In the genomic region with DNA sequence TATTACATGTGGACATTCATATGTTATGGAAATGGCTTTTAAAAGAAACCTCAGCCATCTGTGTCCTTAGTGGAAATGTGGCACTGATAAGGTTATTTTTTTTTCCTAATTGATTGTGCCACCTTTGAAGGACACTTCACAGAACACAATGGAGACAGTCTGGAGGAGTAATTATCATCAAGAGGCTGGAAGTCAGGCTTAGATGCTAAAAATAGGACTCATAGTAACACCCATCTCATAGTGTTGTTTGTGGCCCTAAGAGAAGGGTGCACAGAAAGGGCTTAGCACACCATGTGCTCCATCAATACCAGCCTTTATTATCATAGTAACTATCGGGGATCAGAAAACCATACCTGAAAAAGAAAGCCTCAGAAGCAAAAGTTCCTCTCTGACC, we compare ENCODE assay signal across 24 cellular contexts. TPM values are rescaled to one million over a fixed set of nuclear protein-coding genes. Genes with fewer than 3 reads are reported as not detected.
A peak's percentile ranks its signal among the peaks of the same experiment; 100 is the strongest.
DNase-seq lines count a peak whose midpoint lies in the region; ATAC-seq, FAIRE-seq and TF ChIP-seq lines count a peak whose summit lies in the region.
"Had no signal": no experiment of that assay in that cellular context is flagged by ENCODE, and none has a peak within 500 bp of the region (broad histone marks: within the 10 kb centered on the region; RNA-seq: fewer than 3 reads in every experiment).

No MANE protein-coding gene starts in this region.

- POLR2A ChIA-PET in CD8-positive, alpha-beta T cell (lab: Charles Lee), result no interaction called here
- POLR2A ChIA-PET in K562 (lab: Yijun Ruan, JAX), result interaction anchor here (0.7 to 1.3 kb wide), 4 partner anchors 8 to 15 kb away, joined by 3 to 5 read pairs (median 4); a partner anchor contains a TSS

- WGBS in K562 (ENCODE audit: insufficient coverage, low coverage, missing lambda C conversion rate), result 70% methylated on average over 1 of the region's 1 CpG

- H3K36me3 Mint-ChIP-seq in CD8-positive, alpha-beta T cell, result peaks cover 74% of the 10 kb centered on the region
- no peaks in the 10 kb centered on the region for H3K36me3 Mint-ChIP-seq in glutamatergic neuron (ENCODE audit: unreplicated experiment)

- no peak overlapping the region for H3K4me3 ChIP-seq in CD8-positive, alpha-beta T cell (ENCODE audit: low read depth, low read length)
- H3K4me3 ChIP-seq in K562 (no peak overlapping the region), dorsolateral prefrontal cortex (no peak overlapping the region)
- H3K4me3 ChIP-seq: esophagus squamous epithelium, gastrocnemius medialis, lower lobe of right lung, vagina had no signal

- H3K27me3 Mint-ChIP-seq in CD8-positive, alpha-beta T cell (ENCODE audit: low read depth), result no peaks in the 10 kb centered on the region
- peaks cover 3% of the 10 kb centered on the region for H3K27me3 Mint-ChIP-seq in glutamatergic neuron (ENCODE audit: unreplicated experiment)

- no peaks in the 10 kb centered on the region for H3K9me1 ChIP-seq in K562 (ENCODE audit: control insufficient read depth, insufficient read depth, low read length)

- no peak for TF ChIP-seq EP300 in K562 (IDR thresholded peaks at IDR 0.05; ENCODE audit: low read length)

- peak overlapping the region; percentile 45 for H3K27ac Mint-ChIP-seq in CD8-positive, alpha-beta T cell
- no peak overlapping the region for H3K27ac Mint-ChIP-seq in glutamatergic neuron (ENCODE audit: unreplicated experiment)
- H3K27ac Mint-ChIP-seq: activated naive CD4-positive, alpha-beta T cell treated with anti-CD3 and anti-CD28 coated beads for 36 hours; endodermal cell; H9 had no signal

- no peak overlapping the region for H2AFZ ChIP-seq in K562 (ENCODE audit: low read depth, low read length)

- no peak overlapping the region for H3K4me2 ChIP-seq in K562 (ENCODE audit: insufficient read depth, low read length)

- BruUV-seq in K562 (replicated peaks; lab: Mats Ljungman, UMichigan), result no TSS peak

- TF ChIP-seq RAD21 in K562 (CRISPR knock-in tag; conservative IDR thresholded peaks at IDR 0.05 in 1 of 2, IDR thresholded peaks at IDR 0.05 in 1 of 2), result no peak

- H3K4me1 Mint-ChIP-seq in CD8-positive, alpha-beta T cell (ENCODE audit: low read depth), result peaks cover 61% of the 10 kb centered on the region
- peaks cover 6% of the 10 kb centered on the region for H3K4me1 Mint-ChIP-seq in glutamatergic neuron (ENCODE audit: low read depth, unreplicated experiment)

- H3K79me2 ChIP-seq in K562 (ENCODE audit: control insufficient read depth, insufficient read depth, low read length), result no peaks in the 10 kb centered on the region

- H3K9ac ChIP-seq in K562 (ENCODE audit: insufficient read depth in 1 of 2, low read depth in 2 of 2, low read length in 2 of 2), result no peak overlapping the region

- in situ Hi-C loops in K562 (cut with MboI), result no loop called here

- no peak for TF ChIP-seq POLR2A in K562 (conservative IDR thresholded peaks at IDR 0.05)

- intact Hi-C loops in CD8-positive, alpha-beta T cell (cut with DNase I, micrococcal nuclease), result no loop called here
- intact Hi-C loops in K562 (cut with micrococcal nuclease), result no loop called here
- intact Hi-C loops in dorsolateral prefrontal cortex (cut with DNase I), result no loop called here

- DNase-seq in CD8-positive, alpha-beta T cell, result no peak
- DNase-seq in NCI-H1092 (lab: John Stamatoyannopoulos, UW) (peak; percentile 51), NCI-H2107 treated with DMSO at 0.1 percent for 48 hours (lab: John Stamatoyannopoulos, UW; ENCODE audit: unreplicated experiment) (peak; percentile 84), K562 (ENCODE audit: extremely low read depth in 1 of 4, low spot score in 3 of 4) (no peak), glutamatergic neuron (no peak), omental fat pad (ENCODE audit: low spot score) (no peak), HuH-7.5 (ENCODE audit: low spot score) (no peak), dorsolateral prefrontal cortex (no peak)
- DNase-seq: activated CD4-positive, alpha-beta T cell treated with anti-CD3 and anti-CD28 coated beads for 1 hour; activated naive CD4-positive, alpha-beta T cell treated with anti-CD3 and anti-CD28 coated beads for 36 hours; activated T-cell treated with anti-CD3 and anti-CD28 coated beads, Interleukin-2, amount 50 U/mL, for 48 hours; amniotic stem cell; cortex of kidney; endodermal cell; esophagus squamous epithelium; gastrocnemius medialis; H9; lower lobe of right lung; NCI-H526; posterior cingulate gyrus; stimulated activated naive CD4-positive, alpha-beta T cell treated with Interleukin-2 at 50 U/mL for 16 hours had no signal

- H3K9me3 Mint-ChIP-seq in CD8-positive, alpha-beta T cell, result no peaks in the 10 kb centered on the region
- peaks cover 1% of the 10 kb centered on the region for H3K9me3 Mint-ChIP-seq in glutamatergic neuron (ENCODE audit: unreplicated experiment)
- H3K9me3 Mint-ChIP-seq: activated naive CD4-positive, alpha-beta T cell treated with anti-CD3 and anti-CD28 coated beads for 36 hours; endodermal cell; H9; neural crest cell had no signal

- H4K20me1 ChIP-seq in K562 (replicated peaks; ENCODE audit: control insufficient read depth, insufficient read depth, low read length), result 0 out of 2 replicates have a peak, but pooled peaks cover 5% of the 10 kb centered on the region

- no peak overlapping the region for H3K4me3 Mint-ChIP-seq in CD8-positive, alpha-beta T cell
- H3K4me3 Mint-ChIP-seq in glutamatergic neuron (ENCODE audit: unreplicated experiment), result no peak overlapping the region
- H3K4me3 Mint-ChIP-seq: activated naive CD4-positive, alpha-beta T cell treated with anti-CD3 and anti-CD28 coated beads for 36 hours; endodermal cell; H9; neural crest cell had no signal

- peaks cover 11% of the 10 kb centered on the region for H3K4me1 ChIP-seq in CD8-positive, alpha-beta T cell (ENCODE audit: insufficient read depth, low read length)
- peaks cover 3 to 4% of the 10 kb centered on the region in 2 experiments; a peak in 2 of 5 replicates for H3K4me1 ChIP-seq in K562 (replicated peaks in 1 of 2; ENCODE audit: control insufficient read depth in 2 of 2, insufficient read depth in 2 of 2, low read length in 2 of 2)
- H3K4me1 ChIP-seq: esophagus squamous epithelium, lower lobe of right lung, vagina had no signal

- no peaks in the 10 kb centered on the region for H3K27me3 ChIP-seq in CD8-positive, alpha-beta T cell (ENCODE audit: insufficient read depth, low read length)
- no peaks in the 10 kb centered on the region for H3K27me3 ChIP-seq in K562 (ENCODE audit: control insufficient read depth in 2 of 2, insufficient read depth in 2 of 2, low read length in 2 of 2)
- no peaks in the 10 kb centered on the region for H3K27me3 ChIP-seq in dorsolateral prefrontal cortex
- H3K27me3 ChIP-seq: esophagus squamous epithelium, gastrocnemius medialis, vagina had no signal

- peaks cover 14% of the 10 kb centered on the region for H3K36me3 ChIP-seq in CD8-positive, alpha-beta T cell (ENCODE audit: insufficient read depth, low read length)
- H3K36me3 ChIP-seq in K562 (ENCODE audit: control insufficient read depth, insufficient read depth, low read length), result peaks cover 12% of the 10 kb centered on the region; the same call in 2 of the 3 replicates
- H3K36me3 ChIP-seq: gastrocnemius medialis, vagina had no signal

- CTCF ChIA-PET in CD8-positive, alpha-beta T cell (lab: Charles Lee), result interaction anchor here (4.2 kb wide), 1 partner anchor 12 kb away, joined by 31 read pairs; a partner anchor contains a TSS
- CTCF ChIA-PET in K562 (lab: Yijun Ruan, JAX; ENCODE audit: low intra/inter-chr PET ratio), result no interaction called here

- no peaks in the 10 kb centered on the region for H3K9me3 ChIP-seq in CD8-positive, alpha-beta T cell (ENCODE audit: low read length)
- H3K9me3 ChIP-seq in K562 (replicated peaks; ENCODE audit: control insufficient read depth, insufficient read depth, low read depth, low read length), result no peaks in the 10 kb centered on the region
- H3K9me3 ChIP-seq: esophagus squamous epithelium, gastrocnemius medialis, lower lobe of right lung, vagina had no signal

- ATAC-seq in CD8-positive, alpha-beta T cell, result no peak
- ATAC-seq in K562 (no peak), omental fat pad (ENCODE audit: low FRiP score) (no peak)
- ATAC-seq: gastrocnemius medialis, lower lobe of right lung, sciatic nerve had no signal

- no peak for TF ChIP-seq CTCF in CD8-positive, alpha-beta T cell (IDR thresholded peaks at IDR 0.05)
- TF ChIP-seq CTCF in K562 (IDR thresholded peaks at IDR 0.05 in 2 of 3, conservative IDR thresholded peaks at IDR 0.05 in 1 of 3; ENCODE audit: insufficient read depth in 2 of 3, low read depth in 1 of 3, low read length in 3 of 3) (no peak), glutamatergic neuron (IDR thresholded peaks at IDR 0.05; ENCODE audit: partially characterized antibody, unreplicated experiment) (no peak), omental fat pad (IDR thresholded peaks at IDR 0.05) (no peak), dorsolateral prefrontal cortex (IDR thresholded peaks at IDR 0.05 in 54 of 56, conservative IDR thresholded peaks at IDR 0.05 in 2 of 56; ENCODE audit: low read depth in 1 of 56, partially characterized antibody in 56 of 56) (no peak)

- no peak overlapping the region for H3K27ac ChIP-seq in CD8-positive, alpha-beta T cell (ENCODE audit: low read depth, low read length)
- H3K27ac ChIP-seq in K562 (ENCODE audit: extremely low read depth, low read depth, low read length) (no peak overlapping the region), dorsolateral prefrontal cortex (peak overlapping the region in 9 of 59 donors; percentile 5 to 41 (median 15))
- H3K27ac ChIP-seq: esophagus squamous epithelium, gastrocnemius medialis, lower lobe of right lung, vagina had no signal

- FAIRE-seq in K562 (lab: Jason Lieb, UNC), result no peak

RNA-seq across cellular contexts. Expression of a gene that starts 11.9 kb away (rescaled TPM):
- total RNA-seq in CD8-positive, alpha-beta T cell, result 10 to 100 TPM; 22.3 to 22.7 TPM
- 55.9 and 56.4 TPM in 2 replicates for total RNA-seq in K562 (2011; cell fraction: chromatin; rRNA removed; ENCODE audit: low replicate concordance)
- 44.2 and 44.6 TPM in 2 replicates for total RNA-seq in K562 (2011; cell fraction: nucleolus; rRNA removed)
- total RNA-seq in K562 (2011; cell fraction: nucleoplasm; rRNA removed), result 57.1 and 68.0 TPM in 2 replicates
- total RNA-seq in K562 (2014; rRNA removed) (15.4 and 24.7 TPM in 2 replicates), K562 (2014; rRNA removed; fragmentation: Illumina TruSeq; extraction: Trizol) (16.3 and 16.6 TPM in 2 replicates), K562 (2015; rRNA removed; fragmentation: Illumina TruSeq; extraction: Trizol) (11.3 and 11.4 TPM in 2 replicates), K562 (2021) (26.0 and 26.3 TPM in 2 replicates), glutamatergic neuron (ENCODE audit: unreplicated experiment) (18.6 TPM), omental fat pad (10 to 100 TPM; 17.8 to 38.0 (median 27.0) TPM), dorsolateral prefrontal cortex (100 to 1,000 TPM in 69 of 120 experiments, 10 to 100 TPM in 51; 61.8 to 202 (median 104) TPM)
- polyA plus RNA-seq in K562 (2011; rRNA removed) (16.0 and 18.2 TPM in 2 replicates), K562 (2014; fragmentation: Illumina TruSeq; extraction: Trizol) (20.0 and 21.3 TPM in 2 replicates), K562 (2014; fragmentation: Nextera tagmentation; extraction: Ambion mirVana) (10 to 100 TPM; 10.5 to 12.2 TPM), K562 (2014; rRNA removed) (13.8 and 16.2 TPM in 2 replicates)
- 18.5 and 19.9 TPM in 2 replicates for polyA plus RNA-seq in K562 (2011; cell fraction: cytosol; rRNA removed)
- 14.4 and 16.1 TPM in 2 replicates for polyA plus RNA-seq in K562 (2011; cell fraction: nucleus; rRNA removed)
- polyA plus RNA-seq in K562 (2012), result 16.3 and 17.9 TPM in 2 replicates
- 18.9 and 24.0 TPM in 2 replicates for polyA minus RNA-seq in K562 (2011; rRNA and poly(A)+ RNA removed)
- polyA minus RNA-seq in K562 (2011; cell fraction: cytosol; rRNA and poly(A)+ RNA removed), result 10.6 and 15.2 TPM in 2 replicates
- polyA minus RNA-seq in K562 (2011; cell fraction: nucleus; rRNA and poly(A)+ RNA removed), result 13.1 and 19.4 TPM in 2 replicates

RNA-seq across cellular contexts. Expression of a gene that starts 13.9 kb away (rescaled TPM):
- 1 to 10 TPM; 2.0 to 2.4 TPM for total RNA-seq in CD8-positive, alpha-beta T cell
- 14.4 and 22.0 TPM in 2 replicates for total RNA-seq in K562 (2011; cell fraction: chromatin; rRNA removed; ENCODE audit: low replicate concordance)
- 8.7 and 9.3 TPM in 2 replicates for total RNA-seq in K562 (2011; cell fraction: nucleolus; rRNA removed)
- total RNA-seq in K562 (2011; cell fraction: nucleoplasm; rRNA removed), result 14.4 and 16.4 TPM in 2 replicates
- 6.7 and 7.6 TPM in 2 replicates for total RNA-seq in K562 (2014; rRNA removed)
- 8.2 and 8.3 TPM in 2 replicates for total RNA-seq in K562 (2014; rRNA removed; fragmentation: Illumina TruSeq; extraction: Trizol)
- total RNA-seq in K562 (2015; rRNA removed; fragmentation: Illumina TruSeq; extraction: Trizol), result 5.1 and 5.5 TPM in 2 replicates
- 7.2 and 7.6 TPM in 2 replicates for total RNA-seq in K562 (2021)
- polyA plus RNA-seq in K562 (2011; rRNA removed), result 7.2 and 8.4 TPM in 2 replicates
- 4.4 and 5.4 TPM in 2 replicates for polyA plus RNA-seq in K562 (2011; cell fraction: cytosol; rRNA removed)
- polyA plus RNA-seq in K562 (2011; cell fraction: nucleus; rRNA removed), result 5.9 and 7.6 TPM in 2 replicates
- 6.0 and 8.3 TPM in 2 replicates for polyA plus RNA-seq in K562 (2012)
- 9.0 and 10.1 TPM in 2 replicates for polyA plus RNA-seq in K562 (2014; fragmentation: Illumina TruSeq; extraction: Trizol)
- polyA plus RNA-seq in K562 (2014; fragmentation: Nextera tagmentation; extraction: Ambion mirVana), result 10 to 100 TPM; 10.4 to 11.9 TPM
- polyA plus RNA-seq in K562 (2014; rRNA removed), result 5.0 and 9.4 TPM in 2 replicates
- 7.0 and 7.8 TPM in 2 replicates for polyA minus RNA-seq in K562 (2011; rRNA and poly(A)+ RNA removed)
- 2.1 and 3.9 TPM in 2 replicates for polyA minus RNA-seq in K562 (2011; cell fraction: cytosol; rRNA and poly(A)+ RNA removed)
- polyA minus RNA-seq in K562 (2011; cell fraction: nucleus; rRNA and poly(A)+ RNA removed), result 5.4 and 7.0 TPM in 2 replicates
- total RNA-seq in glutamatergic neuron (ENCODE audit: unreplicated experiment), result 2.4 TPM
- 1 to 10 TPM; 2.2 to 5.1 (median 3.5) TPM for total RNA-seq in omental fat pad
- 10 to 100 TPM; 16.1 to 37.3 (median 24.7) TPM for total RNA-seq in dorsolateral prefrontal cortex

Comparison
In these comparisons a context has a peak if more than half of its experiments do, and no peak if none do; other contexts are left out.
1. DNase-seq: peak in NCI-H1092 (single experiment) and NCI-H2107 treated with DMSO at 0.1 percent for 48 hours (single experiment); none in CD8-positive, alpha-beta T cell (0 of 7), K562 (0 of 4), glutamatergic neuron (single experiment), omental fat pad (single experiment), HuH-7.5 (single experiment) and dorsolateral prefrontal cortex (0 of 10).